9 cellular contexts compared by ENCODE assay signal in the genomic region with DNA sequence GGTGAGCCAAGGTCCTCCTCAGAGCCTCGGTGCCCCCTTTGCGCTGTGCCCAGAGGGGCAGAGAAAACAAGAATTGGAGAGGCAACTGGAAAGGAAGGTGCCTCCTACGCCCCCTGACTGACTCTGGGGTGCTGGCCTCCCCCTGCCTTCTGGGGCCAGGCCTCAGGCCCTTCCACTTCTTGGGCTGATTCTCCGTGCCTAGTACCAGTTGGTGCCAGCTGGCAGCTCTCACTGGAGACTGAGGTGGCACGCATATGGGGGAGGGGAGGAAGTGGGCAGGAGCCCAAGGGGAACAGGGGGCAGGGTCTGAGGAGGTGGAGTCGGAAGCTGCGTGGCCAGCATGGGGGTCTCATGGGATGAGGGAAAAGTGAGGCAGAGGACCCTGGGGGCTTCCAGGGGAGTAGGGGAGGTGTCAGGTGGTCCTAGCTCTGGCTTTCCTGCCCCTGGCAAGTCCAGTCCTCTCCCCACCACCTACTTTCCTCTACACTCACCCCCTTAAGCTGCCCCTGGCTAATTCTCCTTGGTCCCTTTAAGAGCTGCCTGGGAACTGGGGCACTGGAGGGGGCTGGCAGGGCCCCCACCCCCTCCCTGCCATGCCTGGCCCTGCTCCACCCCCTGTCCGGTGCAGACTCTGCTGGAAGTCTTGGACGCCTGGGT. TPM values are rescaled to one million over a fixed set of nuclear protein-coding genes. Genes with fewer than 3 reads are reported as not detected.
DNase-seq lines count a peak whose midpoint lies in the region; ATAC-seq and TF ChIP-seq lines count a peak whose summit lies in the region.
"Had no signal": no experiment of that assay in that cellular context is flagged by ENCODE, and none has a peak within 500 bp of the region (broad histone marks: within the 10 kb centered on the region; RNA-seq: fewer than 3 reads in every experiment).

No MANE protein-coding gene starts in this region.

- peak in 1 of 2 donors; percentile 5 for ATAC-seq in activated naive CD4-positive, alpha-beta T cell treated with anti-CD3 and anti-CD28 coated beads, Interleukin-2, amount 50 U/mL, for 72 hours
- ATAC-seq in activated T-cell treated with anti-CD3 and anti-CD28 coated beads, Interleukin-2, amount 50 U/mL, for 4 hours = peak; percentile 8 to 12
- peak; percentile 59 for ATAC-seq in left lobe of liver
- ATAC-seq in HG03432 (IDR thresholded peaks at IDR 0.05; ENCODE audit: unreplicated experiment) = no peak
- ATAC-seq in HG03354 (IDR thresholded peaks at IDR 0.05; ENCODE audit: poor library complexity, severe bottlenecking, unreplicated experiment) = no peak

- H3K27me3 ChIP-seq in tibial nerve = peaks cover 0 to 14% of the 10 kb centered on the region in 2 donors

- H3K36me3 ChIP-seq in tibial nerve = no peaks in the 10 kb centered on the region

- TF ChIP-seq CTCF in tibial nerve (IDR thresholded peaks at IDR 0.05) = no peak

- no peaks in the 10 kb centered on the region for H3K27me3 Mint-ChIP-seq in activated T-cell treated with anti-CD3 and anti-CD28 coated beads, Interleukin-2, amount 50 U/mL, for 4 hours (ENCODE audit: low read depth)

- 5 to 16% methylated on average over 9 of the region's 9 CpGs for WGBS in tibial nerve, 2 donors

- peak overlapping the region in 3 of 4 donors; percentile 1 to 21 (median 1) for H3K27ac ChIP-seq in tibial nerve
- H3K27ac ChIP-seq: epithelial cell of prostate had no signal

- no peak for DNase-seq in activated naive CD4-positive, alpha-beta T cell treated with anti-CD3 and anti-CD28 coated beads, Interleukin-2, amount 50 U/mL, for 72 hours (ENCODE audit: low spot score in 2 of 2)
- no peak for DNase-seq in activated naive CD4-positive, alpha-beta T cell (lab: John Stamatoyannopoulos, UW)
- no peak for DNase-seq in activated T-cell treated with anti-CD3 and anti-CD28 coated beads, Interleukin-2, amount 50 U/mL, for 4 hours
- DNase-seq in left lobe of liver (ENCODE audit: low spot score) = peak; percentile 66
- DNase-seq in tibial nerve (ENCODE audit: low spot score in 2 of 2) = no peak
- DNase-seq in A172 (ENCODE audit: low spot score) = no peak

- H3K9me3 ChIP-seq in tibial nerve = no peaks in the 10 kb centered on the region

- H3K27ac Mint-ChIP-seq in activated naive CD4-positive, alpha-beta T cell treated with anti-CD3 and anti-CD28 coated beads, Interleukin-2, amount 50 U/mL, for 72 hours = peak overlapping the region; percentile 86 to 95

- H3K4me3 Mint-ChIP-seq in activated T-cell treated with anti-CD3 and anti-CD28 coated beads, Interleukin-2, amount 50 U/mL, for 4 hours = no peak overlapping the region

- H3K4me3 ChIP-seq in tibial nerve = no peak overlapping the region

- peaks cover 0 to 31% (median 23%) of the 10 kb centered on the region in 4 donors for H3K4me1 ChIP-seq in tibial nerve

- no peak for TF ChIP-seq EP300 in tibial nerve (IDR thresholded peaks at IDR 0.05)

- no peak for TF ChIP-seq POLR2A in tibial nerve (IDR thresholded peaks at IDR 0.05)

- H3K4me1 Mint-ChIP-seq in activated T-cell treated with anti-CD3 and anti-CD28 coated beads, Interleukin-2, amount 50 U/mL, for 4 hours (ENCODE audit: low read depth) = peaks cover 34% of the 10 kb centered on the region

- no peaks in the 10 kb centered on the region for H3K36me3 Mint-ChIP-seq in activated naive CD4-positive, alpha-beta T cell treated with anti-CD3 and anti-CD28 coated beads, Interleukin-2, amount 50 U/mL, for 72 hours
- H3K36me3 Mint-ChIP-seq in activated T-cell treated with anti-CD3 and anti-CD28 coated beads, Interleukin-2, amount 50 U/mL, for 4 hours (ENCODE audit: insufficient read depth) = no peaks in the 10 kb centered on the region

- H3K9me3 Mint-ChIP-seq in activated naive CD4-positive, alpha-beta T cell treated with anti-CD3 and anti-CD28 coated beads, Interleukin-2, amount 50 U/mL, for 72 hours = no peaks in the 10 kb centered on the region
- no peaks in the 10 kb centered on the region for H3K9me3 Mint-ChIP-seq in activated T-cell treated with anti-CD3 and anti-CD28 coated beads, Interleukin-2, amount 50 U/mL, for 4 hours

RNA-seq across cellular contexts. Expression of gene SEMA4A, which starts 6.5 kb away (rescaled TPM):
- total RNA-seq in activated naive CD4-positive, alpha-beta T cell treated with anti-CD3 and anti-CD28 coated beads, Interleukin-2, amount 50 U/mL, for 72 hours = 10 to 100 TPM; 10.5 to 36.2 TPM
- 10 to 100 TPM; 31.7 to 51.5 (median 37.1) TPM for total RNA-seq in activated T-cell treated with anti-CD3 and anti-CD28 coated beads, Interleukin-2, amount 50 U/mL, for 4 hours
- 0.88 TPM for total RNA-seq in left lobe of liver
- 1 to 10 TPM; 1.8 to 4.6 (median 3.5) TPM for total RNA-seq in tibial nerve
- total RNA-seq in A172 (2014; rRNA removed; shearing (Covaris generic)) = 0.31 TPM in 1 of 2 replicates, not detected in the other

RNA-seq across cellular contexts. Expression of gene LMNA, which starts 32.4 kb away (rescaled TPM):
- 100 to 1,000 TPM; 116 to 147 TPM for total RNA-seq in activated naive CD4-positive, alpha-beta T cell treated with anti-CD3 and anti-CD28 coated beads, Interleukin-2, amount 50 U/mL, for 72 hours
- 100 to 1,000 TPM; 113 to 162 (median 124) TPM for total RNA-seq in activated T-cell treated with anti-CD3 and anti-CD28 coated beads, Interleukin-2, amount 50 U/mL, for 4 hours
- total RNA-seq in left lobe of liver (120 TPM), tibial nerve (100 to 1,000 TPM; 371 to 501 (median 419) TPM)
- 1,695 and 2,065 TPM in 2 replicates for total RNA-seq in A172 (2014; rRNA removed; shearing (Covaris generic))

RNA-seq across cellular contexts. Expression of gene SLC25A44, which starts 47.0 kb away (rescaled TPM):
- 10 to 100 TPM; 79.1 to 82.1 TPM for total RNA-seq in activated naive CD4-positive, alpha-beta T cell treated with anti-CD3 and anti-CD28 coated beads, Interleukin-2, amount 50 U/mL, for 72 hours
- 10 to 100 TPM; 61.3 to 79.7 (median 73.0) TPM for total RNA-seq in activated T-cell treated with anti-CD3 and anti-CD28 coated beads, Interleukin-2, amount 50 U/mL, for 4 hours
- total RNA-seq in left lobe of liver (25.4 TPM), tibial nerve (10 to 100 TPM in 3 of 4 donors, 1 to 10 TPM in 1; 9.4 to 25.5 (median 13.6) TPM)
- total RNA-seq in A172 (2014; rRNA removed; shearing (Covaris generic)) = 25.2 and 35.8 TPM in 2 replicates

Comparison
In these comparisons a context has a peak if more than half of its experiments do, and no peak if none do; other contexts are left out.
1. ATAC-seq: peak in activated T-cell treated with anti-CD3 and anti-CD28 coated beads, Interleukin-2, amount 50 U/mL, for 4 hours (2 of 2) and left lobe of liver (single experiment); none in HG03432 (single experiment) and HG03354 (single experiment).